28 cellular contexts compared by ENCODE assay signal in genomic region chr2:19131871-19132270, GRCh38.
"Had no signal": no experiment of that assay in that cellular context is flagged by ENCODE, and none has a peak within 500 bp of the region (broad histone marks: within the 10 kb centered on the region; RNA-seq: fewer than 3 reads in every experiment).

No MANE protein-coding gene starts in this region.

- H3K4me1 Mint-ChIP-seq: activated CD4-positive, alpha-beta memory T cell treated with anti-CD3 and anti-CD28 coated beads, Interleukin-2, amount 10 ng/mL, durations not matched to agents 7 days and 5 days had no signal

- H3K27me3 ChIP-seq: breast epithelium, Peyer's patch had no signal

- H3K27ac Mint-ChIP-seq: activated CD4-positive, alpha-beta memory T cell treated with anti-CD3 and anti-CD28 coated beads, Interleukin-2, amount 10 ng/mL, durations not matched to agents 7 days and 5 days; activated CD4-positive, alpha-beta T cell treated with anti-CD3 and anti-CD28 coated beads for 36 hours; activated naive CD4-positive, alpha-beta T cell treated with anti-CD3 and anti-CD28 coated beads, Interleukin-2, amount 50 U/mL, for 24 hours; activated T-helper 1 cell treated with anti-CD3 and anti-CD28 coated beads, Interleukin-12 subunit alpha, Interleukin-12 subunit beta, Interleukin-2, Interleukin-4 antibody, amounts not matched to agents 30 ng/mL and 10 ng/mL and 1 ng/mL, durations not matched to agents 14 hours and 24 hours and 36 hours had no signal

- H3K4me3 ChIP-seq: breast epithelium, Peyer's patch, SK-N-MC had no signal

- H3K4me3 Mint-ChIP-seq: activated CD4-positive, alpha-beta memory T cell treated with anti-CD3 and anti-CD28 coated beads, Interleukin-2, amount 10 ng/mL, durations not matched to agents 7 days and 5 days; activated CD4-positive, alpha-beta T cell treated with anti-CD3 and anti-CD28 coated beads for 36 hours; activated naive CD4-positive, alpha-beta T cell treated with anti-CD3 and anti-CD28 coated beads, Interleukin-2, amount 50 U/mL, for 24 hours; activated T-helper 1 cell treated with anti-CD3 and anti-CD28 coated beads, Interleukin-12 subunit alpha, Interleukin-12 subunit beta, Interleukin-2, Interleukin-4 antibody, amounts not matched to agents 30 ng/mL and 10 ng/mL and 1 ng/mL, durations not matched to agents 14 hours and 24 hours and 36 hours had no signal

- H3K36me3 ChIP-seq: breast epithelium, Peyer's patch had no signal

- H3K36me3 Mint-ChIP-seq: activated naive CD4-positive, alpha-beta T cell treated with anti-CD3 and anti-CD28 coated beads, Interleukin-2, amount 50 U/mL, for 24 hours had no signal

- H3K27me3 Mint-ChIP-seq: activated CD4-positive, alpha-beta memory T cell treated with anti-CD3 and anti-CD28 coated beads, Interleukin-2, amount 10 ng/mL, durations not matched to agents 7 days and 5 days; activated CD4-positive, alpha-beta T cell treated with anti-CD3 and anti-CD28 coated beads for 36 hours; activated naive CD4-positive, alpha-beta T cell treated with anti-CD3 and anti-CD28 coated beads, Interleukin-2, amount 50 U/mL, for 24 hours had no signal

- H3K9me3 ChIP-seq: breast epithelium, Peyer's patch had no signal

- H3K9me3 Mint-ChIP-seq: activated CD4-positive, alpha-beta memory T cell treated with anti-CD3 and anti-CD28 coated beads, Interleukin-2, amount 10 ng/mL, durations not matched to agents 7 days and 5 days; activated naive CD4-positive, alpha-beta T cell treated with anti-CD3 and anti-CD28 coated beads, Interleukin-2, amount 50 U/mL, for 24 hours; activated T-helper 1 cell treated with anti-CD3 and anti-CD28 coated beads, Interleukin-12 subunit alpha, Interleukin-12 subunit beta, Interleukin-2, Interleukin-4 antibody, amounts not matched to agents 30 ng/mL and 10 ng/mL and 1 ng/mL, durations not matched to agents 14 hours and 24 hours and 36 hours had no signal

- DNase-seq: activated CD4-positive, alpha-beta memory T cell treated with anti-CD3 and anti-CD28 coated beads, Interleukin-2, amount 10 ng/mL, durations not matched to agents 7 days and 5 days; activated CD4-positive, alpha-beta T cell treated with anti-CD3 and anti-CD28 coated beads for 36 hours; activated CD4-positive, alpha-beta T cell treated with anti-CD3 and anti-CD28 coated beads, Interleukin-2, amount 50 U/mL, for 1 hour; activated CD4-positive, CD25-positive, alpha-beta regulatory T cell; activated CD8-positive, alpha-beta memory T cell treated with anti-CD3 and anti-CD28 coated beads, Interleukin-2, amount 50 U/mL, for 4 hours; activated effector memory CD4-positive, alpha-beta T cell treated with Interleukin-2 at 50 U/mL for 16 hours; activated naive CD4-positive, alpha-beta T cell; activated T-cell treated with anti-CD3 and anti-CD28 coated beads, Interleukin-2, amount 50 U/mL, for 1 hour; aorta; caudate nucleus; KG1; NCI-H1092; NCI-H1417; NCI-H1930; NCI-H2171; NCI-H2227 treated with DMSO at 0.1 percent for 48 hours; NCI-H446 treated with DMSO at 0.1 percent for 48 hours; NCI-H526 treated with DMSO at 0.1 percent for 48 hours; NCI-H82; NK-92 treated with Interleukin-12 subunit alpha and Interleukin-12 subunit beta, amount 100 ng/mL, for 24 hours; Peyer's patch; SHP77 treated with DMSO at 0.1 percent for 48 hours; T-helper 1 cell had no signal

- H3K4me1 ChIP-seq: breast epithelium, Peyer's patch had no signal

- H3K27ac ChIP-seq: breast epithelium, Peyer's patch, SK-N-MC, VCaP had no signal
